ENCODE assay signal across 1 cellular context in the genomic region with DNA sequence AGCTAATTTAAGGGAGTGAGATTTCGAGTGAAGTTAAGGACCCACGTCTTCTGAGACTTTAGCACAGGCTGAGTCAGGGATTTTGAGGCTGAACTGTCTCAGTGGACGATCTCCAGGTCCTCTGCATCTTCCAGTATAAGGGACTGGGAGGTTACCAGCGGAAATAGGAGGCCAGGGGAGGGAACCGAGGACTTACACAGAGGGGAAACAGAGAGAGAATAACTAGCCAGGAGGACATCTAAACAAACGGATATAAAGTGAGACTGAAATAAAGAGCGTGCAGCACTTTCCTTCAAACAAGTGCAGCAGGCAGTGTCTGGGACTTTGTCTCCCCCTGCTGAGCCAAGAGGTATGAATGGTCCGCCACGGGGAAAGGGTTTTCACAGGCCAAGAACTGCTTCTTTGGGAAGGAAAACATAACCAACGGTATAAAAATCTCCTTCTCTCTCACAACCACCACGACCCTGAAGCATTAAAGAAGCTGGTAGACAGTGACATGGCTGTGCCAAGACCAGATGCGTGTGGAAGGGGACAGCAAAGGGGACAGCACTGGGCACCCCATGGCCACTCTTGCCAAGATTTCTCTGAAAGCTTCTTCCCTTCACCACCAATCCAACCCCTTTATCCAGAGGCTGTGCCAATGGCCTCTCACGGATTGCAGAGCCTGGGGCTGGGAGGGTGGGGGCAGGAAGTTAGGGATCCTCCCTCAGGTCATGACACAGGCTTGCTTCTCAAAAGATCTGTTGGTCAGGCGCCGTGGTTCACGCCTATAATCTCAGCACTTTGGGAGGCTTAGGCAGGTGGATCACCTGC.
TF ChIP-seq lines count a peak whose summit lies in the region.

No MANE protein-coding gene starts in this region.

TF ChIP-seq in K562, 482 proteins besides CTCF, POLR2A, EP300 and RAD21 (continued from another document and continues in another):
- TF ChIP-seq, protein P1, sequence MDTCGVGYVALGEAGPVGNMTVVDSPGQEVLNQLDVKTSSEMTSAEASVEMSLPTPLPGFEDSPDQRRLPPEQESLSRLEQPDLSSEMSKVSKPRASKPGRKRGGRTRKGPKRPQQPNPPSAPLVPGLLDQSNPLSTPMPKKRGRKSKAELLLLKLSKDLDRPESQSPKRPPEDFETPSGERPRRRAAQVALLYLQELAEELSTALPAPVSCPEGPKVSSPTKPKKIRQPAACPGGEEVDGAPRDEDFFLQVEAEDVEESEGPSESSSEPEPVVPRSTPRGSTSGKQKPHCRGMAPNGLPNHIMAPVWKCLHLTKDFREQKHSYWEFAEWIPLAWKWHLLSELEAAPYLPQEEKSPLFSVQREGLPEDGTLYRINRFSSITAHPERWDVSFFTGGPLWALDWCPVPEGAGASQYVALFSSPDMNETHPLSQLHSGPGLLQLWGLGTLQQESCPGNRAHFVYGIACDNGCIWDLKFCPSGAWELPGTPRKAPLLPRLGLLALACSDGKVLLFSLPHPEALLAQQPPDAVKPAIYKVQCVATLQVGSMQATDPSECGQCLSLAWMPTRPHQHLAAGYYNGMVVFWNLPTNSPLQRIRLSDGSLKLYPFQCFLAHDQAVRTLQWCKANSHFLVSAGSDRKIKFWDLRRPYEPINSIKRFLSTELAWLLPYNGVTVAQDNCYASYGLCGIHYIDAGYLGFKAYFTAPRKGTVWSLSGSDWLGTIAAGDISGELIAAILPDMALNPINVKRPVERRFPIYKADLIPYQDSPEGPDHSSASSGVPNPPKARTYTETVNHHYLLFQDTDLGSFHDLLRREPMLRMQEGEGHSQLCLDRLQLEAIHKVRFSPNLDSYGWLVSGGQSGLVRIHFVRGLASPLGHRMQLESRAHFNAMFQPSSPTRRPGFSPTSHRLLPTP (IDR thresholded peaks at IDR 0.05; ENCODE audit: borderline replicate concordance, extremely low read depth, insufficient read length) = no peak
- TF ChIP-seq, protein P2, sequence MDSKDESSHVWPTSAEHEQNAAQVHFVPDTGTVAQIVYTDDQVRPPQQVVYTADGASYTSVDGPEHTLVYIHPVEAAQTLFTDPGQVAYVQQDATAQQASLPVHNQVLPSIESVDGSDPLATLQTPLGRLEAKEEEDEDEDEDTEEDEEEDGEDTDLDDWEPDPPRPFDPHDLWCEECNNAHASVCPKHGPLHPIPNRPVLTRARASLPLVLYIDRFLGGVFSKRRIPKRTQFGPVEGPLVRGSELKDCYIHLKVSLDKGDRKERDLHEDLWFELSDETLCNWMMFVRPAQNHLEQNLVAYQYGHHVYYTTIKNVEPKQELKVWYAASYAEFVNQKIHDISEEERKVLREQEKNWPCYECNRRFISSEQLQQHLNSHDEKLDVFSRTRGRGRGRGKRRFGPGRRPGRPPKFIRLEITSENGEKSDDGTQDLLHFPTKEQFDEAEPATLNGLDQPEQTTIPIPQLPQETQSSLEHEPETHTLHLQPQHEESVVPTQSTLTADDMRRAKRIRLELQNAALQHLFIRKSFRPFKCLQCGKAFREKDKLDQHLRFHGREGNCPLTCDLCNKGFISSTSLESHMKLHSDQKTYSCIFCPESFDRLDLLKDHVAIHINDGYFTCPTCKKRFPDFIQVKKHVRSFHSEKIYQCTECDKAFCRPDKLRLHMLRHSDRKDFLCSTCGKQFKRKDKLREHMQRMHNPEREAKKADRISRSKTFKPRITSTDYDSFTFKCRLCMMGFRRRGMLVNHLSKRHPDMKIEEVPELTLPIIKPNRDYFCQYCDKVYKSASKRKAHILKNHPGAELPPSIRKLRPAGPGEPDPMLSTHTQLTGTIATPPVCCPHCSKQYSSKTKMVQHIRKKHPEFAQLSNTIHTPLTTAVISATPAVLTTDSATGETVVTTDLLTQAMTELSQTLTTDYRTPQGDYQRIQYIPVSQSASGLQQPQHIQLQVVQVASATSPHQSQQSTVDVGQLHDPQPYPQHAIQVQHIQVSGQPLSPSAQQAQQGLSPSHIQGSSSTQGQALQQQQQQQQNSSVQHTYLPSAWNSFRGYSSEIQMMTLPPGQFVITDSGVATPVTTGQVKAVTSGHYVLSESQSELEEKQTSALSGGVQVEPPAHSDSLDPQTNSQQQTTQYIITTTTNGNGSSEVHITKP (IDR thresholded peaks at IDR 0.05; ENCODE audit: partially characterized antibody) = peak; percentile 45
- TF ChIP-seq, protein P3, sequence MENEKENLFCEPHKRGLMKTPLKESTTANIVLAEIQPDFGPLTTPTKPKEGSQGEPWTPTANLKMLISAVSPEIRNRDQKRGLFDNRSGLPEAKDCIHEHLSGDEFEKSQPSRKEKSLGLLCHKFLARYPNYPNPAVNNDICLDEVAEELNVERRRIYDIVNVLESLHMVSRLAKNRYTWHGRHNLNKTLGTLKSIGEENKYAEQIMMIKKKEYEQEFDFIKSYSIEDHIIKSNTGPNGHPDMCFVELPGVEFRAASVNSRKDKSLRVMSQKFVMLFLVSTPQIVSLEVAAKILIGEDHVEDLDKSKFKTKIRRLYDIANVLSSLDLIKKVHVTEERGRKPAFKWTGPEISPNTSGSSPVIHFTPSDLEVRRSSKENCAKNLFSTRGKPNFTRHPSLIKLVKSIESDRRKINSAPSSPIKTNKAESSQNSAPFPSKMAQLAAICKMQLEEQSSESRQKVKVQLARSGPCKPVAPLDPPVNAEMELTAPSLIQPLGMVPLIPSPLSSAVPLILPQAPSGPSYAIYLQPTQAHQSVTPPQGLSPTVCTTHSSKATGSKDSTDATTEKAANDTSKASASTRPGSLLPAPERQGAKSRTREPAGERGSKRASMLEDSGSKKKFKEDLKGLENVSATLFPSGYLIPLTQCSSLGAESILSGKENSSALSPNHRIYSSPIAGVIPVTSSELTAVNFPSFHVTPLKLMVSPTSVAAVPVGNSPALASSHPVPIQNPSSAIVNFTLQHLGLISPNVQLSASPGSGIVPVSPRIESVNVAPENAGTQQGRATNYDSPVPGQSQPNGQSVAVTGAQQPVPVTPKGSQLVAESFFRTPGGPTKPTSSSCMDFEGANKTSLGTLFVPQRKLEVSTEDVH (IDR thresholded peaks at IDR 0.05; ENCODE audit: low read depth, partially characterized antibody) = peak; percentile 38
- TF ChIP-seq JUNB (CRISPR knock-in tag; conservative IDR thresholded peaks at IDR 0.05) = no peak
- no peak for TF ChIP-seq ZNF347 (CRISPR knock-in tag; IDR thresholded peaks at IDR 0.05; ENCODE audit: low read depth)
- TF ChIP-seq PHF21A (IDR thresholded peaks at IDR 0.05; ENCODE audit: borderline replicate concordance, low read depth) = 0 out of 2 replicates have a peak, but pooled peaks have one; percentile 36
- TF ChIP-seq YY1 (IDR thresholded peaks at IDR 0.05; ENCODE audit: borderline replicate concordance in 1 of 3, control insufficient read depth in 1 of 3, extremely low read depth in 1 of 3, insufficient read depth in 3 of 3, insufficient read length in 1 of 3, insufficient replicate concordance in 2 of 3, low read depth in 1 of 3, low read length in 2 of 3) = peak in 1 of 3 experiments; percentile 20
- 0 out of 2 replicates have a peak, but pooled peaks have one; percentile 4 for TF ChIP-seq RHOXF2B (CRISPR knock-in tag; conservative IDR thresholded peaks at IDR 0.05)
- peak; percentile 72; the same call in 1 of the 2 replicates for TF ChIP-seq CTBP1 (IDR thresholded peaks at IDR 0.05; ENCODE audit: borderline replicate concordance)
- peak; percentile 97 for TF ChIP-seq SMC3 (conservative IDR thresholded peaks at IDR 0.05; ENCODE audit: insufficient read depth, low read depth, low read length)
- TF ChIP-seq GABPA (tag; conservative IDR thresholded peaks at IDR 0.05; ENCODE audit: low read depth) = no peak
- TF ChIP-seq, protein P4, sequence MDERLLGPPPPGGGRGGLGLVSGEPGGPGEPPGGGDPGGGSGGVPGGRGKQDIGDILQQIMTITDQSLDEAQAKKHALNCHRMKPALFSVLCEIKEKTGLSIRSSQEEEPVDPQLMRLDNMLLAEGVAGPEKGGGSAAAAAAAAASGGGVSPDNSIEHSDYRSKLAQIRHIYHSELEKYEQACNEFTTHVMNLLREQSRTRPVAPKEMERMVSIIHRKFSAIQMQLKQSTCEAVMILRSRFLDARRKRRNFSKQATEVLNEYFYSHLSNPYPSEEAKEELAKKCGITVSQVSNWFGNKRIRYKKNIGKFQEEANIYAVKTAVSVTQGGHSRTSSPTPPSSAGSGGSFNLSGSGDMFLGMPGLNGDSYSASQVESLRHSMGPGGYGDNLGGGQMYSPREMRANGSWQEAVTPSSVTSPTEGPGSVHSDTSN (CRISPR knock-in tag; IDR thresholded peaks at IDR 0.05; ENCODE audit: low read depth) = no peak
- TF ChIP-seq, protein P4 (tag; conservative IDR thresholded peaks at IDR 0.05; ENCODE audit: low read depth) = 0 out of 2 replicates have a peak, but pooled peaks have one; percentile 5
- TF ChIP-seq, protein P5, sequence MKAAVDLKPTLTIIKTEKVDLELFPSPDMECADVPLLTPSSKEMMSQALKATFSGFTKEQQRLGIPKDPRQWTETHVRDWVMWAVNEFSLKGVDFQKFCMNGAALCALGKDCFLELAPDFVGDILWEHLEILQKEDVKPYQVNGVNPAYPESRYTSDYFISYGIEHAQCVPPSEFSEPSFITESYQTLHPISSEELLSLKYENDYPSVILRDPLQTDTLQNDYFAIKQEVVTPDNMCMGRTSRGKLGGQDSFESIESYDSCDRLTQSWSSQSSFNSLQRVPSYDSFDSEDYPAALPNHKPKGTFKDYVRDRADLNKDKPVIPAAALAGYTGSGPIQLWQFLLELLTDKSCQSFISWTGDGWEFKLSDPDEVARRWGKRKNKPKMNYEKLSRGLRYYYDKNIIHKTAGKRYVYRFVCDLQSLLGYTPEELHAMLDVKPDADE (conservative IDR thresholded peaks at IDR 0.05; ENCODE audit: control insufficient read depth, low read depth, low read length) = 0 out of 2 replicates have a peak, but pooled peaks have one; percentile 16
- TF ChIP-seq, protein P6, sequence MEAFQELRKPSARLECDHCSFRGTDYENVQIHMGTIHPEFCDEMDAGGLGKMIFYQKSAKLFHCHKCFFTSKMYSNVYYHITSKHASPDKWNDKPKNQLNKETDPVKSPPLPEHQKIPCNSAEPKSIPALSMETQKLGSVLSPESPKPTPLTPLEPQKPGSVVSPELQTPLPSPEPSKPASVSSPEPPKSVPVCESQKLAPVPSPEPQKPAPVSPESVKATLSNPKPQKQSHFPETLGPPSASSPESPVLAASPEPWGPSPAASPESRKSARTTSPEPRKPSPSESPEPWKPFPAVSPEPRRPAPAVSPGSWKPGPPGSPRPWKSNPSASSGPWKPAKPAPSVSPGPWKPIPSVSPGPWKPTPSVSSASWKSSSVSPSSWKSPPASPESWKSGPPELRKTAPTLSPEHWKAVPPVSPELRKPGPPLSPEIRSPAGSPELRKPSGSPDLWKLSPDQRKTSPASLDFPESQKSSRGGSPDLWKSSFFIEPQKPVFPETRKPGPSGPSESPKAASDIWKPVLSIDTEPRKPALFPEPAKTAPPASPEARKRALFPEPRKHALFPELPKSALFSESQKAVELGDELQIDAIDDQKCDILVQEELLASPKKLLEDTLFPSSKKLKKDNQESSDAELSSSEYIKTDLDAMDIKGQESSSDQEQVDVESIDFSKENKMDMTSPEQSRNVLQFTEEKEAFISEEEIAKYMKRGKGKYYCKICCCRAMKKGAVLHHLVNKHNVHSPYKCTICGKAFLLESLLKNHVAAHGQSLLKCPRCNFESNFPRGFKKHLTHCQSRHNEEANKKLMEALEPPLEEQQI (IDR thresholded peaks at IDR 0.05) = 0 out of 2 replicates have a peak, but pooled peaks have one; percentile 24
- TF ChIP-seq, protein P7, sequence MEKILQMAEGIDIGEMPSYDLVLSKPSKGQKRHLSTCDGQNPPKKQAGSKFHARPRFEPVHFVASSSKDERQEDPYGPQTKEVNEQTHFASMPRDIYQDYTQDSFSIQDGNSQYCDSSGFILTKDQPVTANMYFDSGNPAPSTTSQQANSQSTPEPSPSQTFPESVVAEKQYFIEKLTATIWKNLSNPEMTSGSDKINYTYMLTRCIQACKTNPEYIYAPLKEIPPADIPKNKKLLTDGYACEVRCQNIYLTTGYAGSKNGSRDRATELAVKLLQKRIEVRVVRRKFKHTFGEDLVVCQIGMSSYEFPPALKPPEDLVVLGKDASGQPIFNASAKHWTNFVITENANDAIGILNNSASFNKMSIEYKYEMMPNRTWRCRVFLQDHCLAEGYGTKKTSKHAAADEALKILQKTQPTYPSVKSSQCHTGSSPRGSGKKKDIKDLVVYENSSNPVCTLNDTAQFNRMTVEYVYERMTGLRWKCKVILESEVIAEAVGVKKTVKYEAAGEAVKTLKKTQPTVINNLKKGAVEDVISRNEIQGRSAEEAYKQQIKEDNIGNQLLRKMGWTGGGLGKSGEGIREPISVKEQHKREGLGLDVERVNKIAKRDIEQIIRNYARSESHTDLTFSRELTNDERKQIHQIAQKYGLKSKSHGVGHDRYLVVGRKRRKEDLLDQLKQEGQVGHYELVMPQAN (IDR thresholded peaks at IDR 0.05; ENCODE audit: borderline replicate concordance) = no peak
- TF ChIP-seq TEAD4 (IDR thresholded peaks at IDR 0.05; ENCODE audit: low read length) = peak; percentile 40
- no peak for TF ChIP-seq TEAD4 (CRISPR knock-in tag; IDR thresholded peaks at IDR 0.05; ENCODE audit: borderline replicate concordance)
- no peak for TF ChIP-seq HNRNPL (IDR thresholded peaks at IDR 0.05; ENCODE audit: low read depth, low read length)
- TF ChIP-seq PML (IDR thresholded peaks at IDR 0.05; ENCODE audit: low read length) = 0 out of 2 replicates have a peak, but pooled peaks have one; percentile 23
- TF ChIP-seq ZBTB1 (CRISPR knock-in tag; IDR thresholded peaks at IDR 0.05; ENCODE audit: borderline replicate concordance, low read depth) = no peak
- no peak for TF ChIP-seq KAT2B (IDR thresholded peaks at IDR 0.05; ENCODE audit: low read depth, low read length)
- TF ChIP-seq ZEB2 (IDR thresholded peaks at IDR 0.05) = peak; percentile 48; the same call in 1 of the 2 replicates
- TF ChIP-seq, protein P8, sequence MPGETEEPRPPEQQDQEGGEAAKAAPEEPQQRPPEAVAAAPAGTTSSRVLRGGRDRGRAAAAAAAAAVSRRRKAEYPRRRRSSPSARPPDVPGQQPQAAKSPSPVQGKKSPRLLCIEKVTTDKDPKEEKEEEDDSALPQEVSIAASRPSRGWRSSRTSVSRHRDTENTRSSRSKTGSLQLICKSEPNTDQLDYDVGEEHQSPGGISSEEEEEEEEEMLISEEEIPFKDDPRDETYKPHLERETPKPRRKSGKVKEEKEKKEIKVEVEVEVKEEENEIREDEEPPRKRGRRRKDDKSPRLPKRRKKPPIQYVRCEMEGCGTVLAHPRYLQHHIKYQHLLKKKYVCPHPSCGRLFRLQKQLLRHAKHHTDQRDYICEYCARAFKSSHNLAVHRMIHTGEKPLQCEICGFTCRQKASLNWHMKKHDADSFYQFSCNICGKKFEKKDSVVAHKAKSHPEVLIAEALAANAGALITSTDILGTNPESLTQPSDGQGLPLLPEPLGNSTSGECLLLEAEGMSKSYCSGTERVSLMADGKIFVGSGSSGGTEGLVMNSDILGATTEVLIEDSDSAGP (CRISPR knock-in tag; IDR thresholded peaks at IDR 0.05) = no peak
- 0 out of 2 replicates have a peak, but pooled peaks have one; percentile 51 for TF ChIP-seq MYC (IDR thresholded peaks at IDR 0.05; ENCODE audit: low read depth, low read length)
- TF ChIP-seq MYC (CRISPR knock-in tag; IDR thresholded peaks at IDR 0.05; ENCODE audit: borderline replicate concordance, low read depth) = no peak
